Comparison of ENCODE assay signal across 26 cellular contexts in genomic region chr6:34451192-34451591, GRCh38. TPM values are rescaled to one million over a fixed set of nuclear protein-coding genes. Genes with fewer than 3 reads are reported as not detected.
"Had no signal": no experiment of that assay in that cellular context is flagged by ENCODE, and none has a peak within 500 bp of the region (broad histone marks: within the 10 kb centered on the region; RNA-seq: fewer than 3 reads in every experiment).

No MANE protein-coding gene starts in this region.

- H3K9me3 ChIP-seq: suprapubic skin, testis, thoracic aorta, thyroid gland, transverse colon, upper lobe of right lung, uterus, vagina had no signal

- DNase-seq: stimulated activated CD4-positive, alpha-beta T cell treated with anti-CD3 and anti-CD28 coated beads, Interleukin-2, amount 100 ng/mL, for 48 hours; stimulated activated CD4-positive, alpha-beta T cell treated with anti-CD3 and anti-CD28 coated beads, Interleukin-4, amount 100 ng/mL, for 1 hour; stimulated activated CD4-positive, alpha-beta T cell treated with anti-CD3 and anti-CD28 coated beads, Interleukin-4, amount 100 ng/mL, for 24 hours; stimulated activated CD4-positive, alpha-beta T cell treated with anti-CD3 and anti-CD28 coated beads, Interleukin-4, amount 100 ng/mL, for 4 hours; stimulated activated CD8-positive, alpha-beta memory T cell treated with anti-CD3 and anti-CD28 coated beads, Interleukin-4, amount 100 ng/mL, for 48 hours; stimulated activated naive B cell treated with anti-CD40 and anti-IgM and Interleukin-4, amounts not matched to agents 10 μg/mL and 1 μg/mL and 100 μg/mL, for 72 hours; stimulated activated naive CD4-positive, alpha-beta T cell; stimulated activated naive CD4-positive, alpha-beta T cell treated with Interleukin-2 at 50 U/mL for 16 hours; stimulated activated naive CD8-positive, alpha-beta T cell treated with anti-CD3 and anti-CD28 coated beads, Interleukin-15, amount 100 ng/mL, for 72 hours; stimulated activated naive CD8-positive, alpha-beta T cell treated with anti-CD3 and anti-CD28 coated beads, Interleukin-15, Interleukin-2, amounts not matched to agents 100 U/mL and 50 U/mL, for 24 hours; stomach; substantia nigra; testis; thyroid gland; tibial artery; transverse colon; upper lobe of left lung; upper lobe of right lung; uterus had no signal

- FAIRE-seq: urothelium cell line had no signal

- H3K4me1 ChIP-seq: stomach, suprapubic skin, testis, thyroid gland, tibial artery, tibial nerve, transverse colon, upper lobe of left lung, upper lobe of right lung, uterus, vagina had no signal

- H3K27me3 ChIP-seq: stomach, suprapubic skin, testis, thyroid gland, tibial nerve, transverse colon, upper lobe of left lung, upper lobe of right lung, uterus, vagina had no signal

- H3K36me3 ChIP-seq: stomach, suprapubic skin, thoracic aorta, thyroid gland, tibial artery, tibial nerve, transverse colon, upper lobe of left lung, upper lobe of right lung, uterus, vagina had no signal

- ATAC-seq: stimulated activated effector memory CD8-positive, alpha-beta T cell treated with anti-CD3 and anti-CD28 coated beads, Interleukin-12 subunit alpha, Interleukin-12 subunit beta, amount 100 ng/mL, for 72 hours; stimulated activated memory B cell treated with anti-CD40 and anti-IgM and Interleukin-4, amounts not matched to agents 10 μg/mL and 1 μg/mL and 100 μg/mL, for 72 hours; stimulated activated naive B cell treated with anti-CD40 and anti-IgM and Interleukin-4, amounts not matched to agents 10 μg/mL and 1 μg/mL and 100 μg/mL, for 72 hours; stimulated activated naive CD8-positive, alpha-beta T cell treated with anti-CD3 and anti-CD28 coated beads, Interleukin-15, amount 100 ng/mL, for 72 hours; stimulated activated naive CD8-positive, alpha-beta T cell treated with anti-CD3 and anti-CD28 coated beads, Interleukin-15, Interleukin-2, amounts not matched to agents 100 U/mL and 50 U/mL, for 24 hours; upper lobe of right lung had no signal

- H3K4me3 ChIP-seq: stomach, suprapubic skin, testis, thoracic aorta, thyroid gland, tibial artery, tibial nerve, transverse colon, upper lobe of left lung, upper lobe of right lung, uterus, vagina had no signal

- H3K27ac ChIP-seq: stomach, suprapubic skin, testis, thoracic aorta, thyroid gland, tibial artery, tibial nerve, transverse colon, upper lobe of left lung, upper lobe of right lung, uterus, vagina had no signal

RNA-seq across cellular contexts. Expression of gene PACSIN1, which starts 14.7 kb away (rescaled TPM):
- total RNA-seq: upper lobe of right lung had no signal
